In genomic region chr1:40952744-40953315, GRCh38 we compare ENCODE assay signal across 3 cellular contexts.
TF ChIP-seq lines count a peak whose summit lies in the region.

No MANE protein-coding gene starts in this region.

TF ChIP-seq in SK-N-SH treated with all-trans-retinoic acid at 6 μM for 48 hours, 23 proteins besides CTCF, POLR2A, EP300 and RAD21:
- TF ChIP-seq POU6F1 (CRISPR knock-in tag; IDR thresholded peaks at IDR 0.05; ENCODE audit: borderline replicate concordance, low read depth): no peak

TF ChIP-seq in SK-N-SH, 30 proteins besides CTCF, POLR2A, EP300 and RAD21:
- TF ChIP-seq RFX5 (IDR thresholded peaks at IDR 0.05; ENCODE audit: low read length) (no peak), RCOR1 (IDR thresholded peaks at IDR 0.05; ENCODE audit: low read length) (no peak), TAF1 (IDR thresholded peaks at IDR 0.05; ENCODE audit: borderline replicate concordance, low read depth, low read length) (no peak), TEAD4 (IDR thresholded peaks at IDR 0.05; ENCODE audit: borderline replicate concordance, insufficient read depth) (no peak), CHD2 (IDR thresholded peaks at IDR 0.05; ENCODE audit: low read length, partially characterized antibody) (no peak)

TF ChIP-seq in GM12878, 131 proteins besides CTCF, POLR2A, EP300 and RAD21:
- no peak for TF ChIP-seq SMAD1 (IDR thresholded peaks at IDR 0.05; ENCODE audit: low read depth, partially characterized antibody)
- TF ChIP-seq CREB1 (IDR thresholded peaks at IDR 0.05; ENCODE audit: low read depth): no peak
- TF ChIP-seq TARDBP (IDR thresholded peaks at IDR 0.05; ENCODE audit: borderline replicate concordance): no peak
- TF ChIP-seq JUND (IDR thresholded peaks at IDR 0.05; ENCODE audit: low read depth, low read length): no peak
- no peak for TF ChIP-seq MLLT1 (IDR thresholded peaks at IDR 0.05)
- TF ChIP-seq TCF7 (IDR thresholded peaks at IDR 0.05; ENCODE audit: borderline replicate concordance): no peak
- TF ChIP-seq SIN3A (IDR thresholded peaks at IDR 0.05; ENCODE audit: low read depth, low read length): no peak
- TF ChIP-seq NFXL1 (IDR thresholded peaks at IDR 0.05; ENCODE audit: borderline replicate concordance): no peak
- no peak for TF ChIP-seq RFX5 (IDR thresholded peaks at IDR 0.05; ENCODE audit: low read depth, low read length)
- no peak for TF ChIP-seq BHLHE40 (IDR thresholded peaks at IDR 0.05; ENCODE audit: borderline replicate concordance in 1 of 2, low read depth in 2 of 2, low read length in 1 of 2)
- no peak for TF ChIP-seq SMAD5 (IDR thresholded peaks at IDR 0.05; ENCODE audit: low read depth)
- TF ChIP-seq, protein P1, sequence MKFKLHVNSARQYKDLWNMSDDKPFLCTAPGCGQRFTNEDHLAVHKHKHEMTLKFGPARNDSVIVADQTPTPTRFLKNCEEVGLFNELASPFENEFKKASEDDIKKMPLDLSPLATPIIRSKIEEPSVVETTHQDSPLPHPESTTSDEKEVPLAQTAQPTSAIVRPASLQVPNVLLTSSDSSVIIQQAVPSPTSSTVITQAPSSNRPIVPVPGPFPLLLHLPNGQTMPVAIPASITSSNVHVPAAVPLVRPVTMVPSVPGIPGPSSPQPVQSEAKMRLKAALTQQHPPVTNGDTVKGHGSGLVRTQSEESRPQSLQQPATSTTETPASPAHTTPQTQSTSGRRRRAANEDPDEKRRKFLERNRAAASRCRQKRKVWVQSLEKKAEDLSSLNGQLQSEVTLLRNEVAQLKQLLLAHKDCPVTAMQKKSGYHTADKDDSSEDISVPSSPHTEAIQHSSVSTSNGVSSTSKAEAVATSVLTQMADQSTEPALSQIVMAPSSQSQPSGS (IDR thresholded peaks at IDR 0.05; ENCODE audit: low read length): no peak
- TF ChIP-seq HDAC6 (IDR thresholded peaks at IDR 0.05; ENCODE audit: unreplicated experiment): no peak
- TF ChIP-seq ZBTB11 (CRISPR knock-in tag; IDR thresholded peaks at IDR 0.05): no peak
- no peak for TF ChIP-seq NFYA (IDR thresholded peaks at IDR 0.05; ENCODE audit: borderline replicate concordance, low read depth, low read length)
- no peak for TF ChIP-seq DPF2 (IDR thresholded peaks at IDR 0.05)
- TF ChIP-seq SKIL (IDR thresholded peaks at IDR 0.05; ENCODE audit: low read depth, poor library complexity, severe bottlenecking): no peak
